2 cellular contexts compared by ENCODE assay signal in the genomic region with DNA sequence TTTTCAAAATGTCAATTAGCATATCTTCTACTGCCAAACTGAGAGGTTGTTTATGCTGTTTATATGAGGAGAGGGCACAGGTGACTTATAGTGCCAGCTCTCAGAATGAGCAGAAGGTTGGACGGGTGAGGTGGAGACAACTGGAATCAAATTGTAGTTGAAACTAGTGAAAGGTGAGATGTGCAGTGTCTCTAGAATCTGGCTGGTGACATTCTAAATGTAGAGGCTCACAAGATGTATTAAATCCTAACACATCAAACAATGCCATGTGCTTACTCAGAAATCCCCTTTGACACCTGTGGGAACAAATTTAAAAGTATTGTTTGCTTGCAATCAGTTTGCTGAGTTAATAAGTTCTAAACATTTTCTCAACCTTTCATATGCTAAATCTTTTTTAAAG.
TF ChIP-seq lines count a peak whose summit lies in the region.

No MANE protein-coding gene starts in this region.

TF ChIP-seq in A549, 52 proteins besides CTCF, POLR2A, EP300 and RAD21 (continued from another document):
- TF ChIP-seq, protein P1, sequence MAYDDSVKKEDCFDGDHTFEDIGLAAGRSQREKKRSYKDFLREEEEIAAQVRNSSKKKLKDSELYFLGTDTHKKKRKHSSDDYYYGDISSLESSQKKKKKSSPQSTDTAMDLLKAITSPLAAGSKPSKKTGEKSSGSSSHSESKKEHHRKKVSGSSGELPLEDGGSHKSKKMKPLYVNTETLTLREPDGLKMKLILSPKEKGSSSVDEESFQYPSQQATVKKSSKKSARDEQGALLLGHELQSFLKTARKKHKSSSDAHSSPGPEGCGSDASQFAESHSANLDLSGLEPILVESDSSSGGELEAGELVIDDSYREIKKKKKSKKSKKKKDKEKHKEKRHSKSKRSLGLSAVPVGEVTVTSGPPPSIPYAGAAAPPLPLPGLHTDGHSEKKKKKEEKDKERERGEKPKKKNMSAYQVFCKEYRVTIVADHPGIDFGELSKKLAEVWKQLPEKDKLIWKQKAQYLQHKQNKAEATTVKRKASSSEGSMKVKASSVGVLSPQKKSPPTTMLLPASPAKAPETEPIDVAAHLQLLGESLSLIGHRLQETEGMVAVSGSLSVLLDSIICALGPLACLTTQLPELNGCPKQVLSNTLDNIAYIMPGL (CRISPR knock-in tag; IDR thresholded peaks at IDR 0.05; ENCODE audit: borderline replicate concordance), result no peak
- TF ChIP-seq, protein P2, sequence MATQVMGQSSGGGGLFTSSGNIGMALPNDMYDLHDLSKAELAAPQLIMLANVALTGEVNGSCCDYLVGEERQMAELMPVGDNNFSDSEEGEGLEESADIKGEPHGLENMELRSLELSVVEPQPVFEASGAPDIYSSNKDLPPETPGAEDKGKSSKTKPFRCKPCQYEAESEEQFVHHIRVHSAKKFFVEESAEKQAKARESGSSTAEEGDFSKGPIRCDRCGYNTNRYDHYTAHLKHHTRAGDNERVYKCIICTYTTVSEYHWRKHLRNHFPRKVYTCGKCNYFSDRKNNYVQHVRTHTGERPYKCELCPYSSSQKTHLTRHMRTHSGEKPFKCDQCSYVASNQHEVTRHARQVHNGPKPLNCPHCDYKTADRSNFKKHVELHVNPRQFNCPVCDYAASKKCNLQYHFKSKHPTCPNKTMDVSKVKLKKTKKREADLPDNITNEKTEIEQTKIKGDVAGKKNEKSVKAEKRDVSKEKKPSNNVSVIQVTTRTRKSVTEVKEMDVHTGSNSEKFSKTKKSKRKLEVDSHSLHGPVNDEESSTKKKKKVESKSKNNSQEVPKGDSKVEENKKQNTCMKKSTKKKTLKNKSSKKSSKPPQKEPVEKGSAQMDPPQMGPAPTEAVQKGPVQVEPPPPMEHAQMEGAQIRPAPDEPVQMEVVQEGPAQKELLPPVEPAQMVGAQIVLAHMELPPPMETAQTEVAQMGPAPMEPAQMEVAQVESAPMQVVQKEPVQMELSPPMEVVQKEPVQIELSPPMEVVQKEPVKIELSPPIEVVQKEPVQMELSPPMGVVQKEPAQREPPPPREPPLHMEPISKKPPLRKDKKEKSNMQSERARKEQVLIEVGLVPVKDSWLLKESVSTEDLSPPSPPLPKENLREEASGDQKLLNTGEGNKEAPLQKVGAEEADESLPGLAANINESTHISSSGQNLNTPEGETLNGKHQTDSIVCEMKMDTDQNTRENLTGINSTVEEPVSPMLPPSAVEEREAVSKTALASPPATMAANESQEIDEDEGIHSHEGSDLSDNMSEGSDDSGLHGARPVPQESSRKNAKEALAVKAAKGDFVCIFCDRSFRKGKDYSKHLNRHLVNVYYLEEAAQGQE (IDR thresholded peaks at IDR 0.05), result no peak
- TF ChIP-seq ZSCAN20 (CRISPR knock-in tag; IDR thresholded peaks at IDR 0.05) (no peak), CHD2 (IDR thresholded peaks at IDR 0.05; ENCODE audit: low read length, partially characterized antibody) (no peak), BHLHE40 (IDR thresholded peaks at IDR 0.05; ENCODE audit: low read depth, low read length) (no peak), FOXS1 (CRISPR knock-in tag; IDR thresholded peaks at IDR 0.05) (no peak), GATA3 (IDR thresholded peaks at IDR 0.05; ENCODE audit: borderline replicate concordance) (no peak), JUNB (IDR thresholded peaks at IDR 0.05) (no peak), RFX5 (IDR thresholded peaks at IDR 0.05) (no peak), CBX8 (IDR thresholded peaks at IDR 0.05) (no peak)
- TF ChIP-seq, protein P3, sequence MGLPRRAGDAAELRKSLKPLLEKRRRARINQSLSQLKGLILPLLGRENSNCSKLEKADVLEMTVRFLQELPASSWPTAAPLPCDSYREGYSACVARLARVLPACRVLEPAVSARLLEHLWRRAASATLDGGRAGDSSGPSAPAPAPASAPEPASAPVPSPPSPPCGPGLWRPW (IDR thresholded peaks at IDR 0.05), result no peak
- TF ChIP-seq, protein P4, sequence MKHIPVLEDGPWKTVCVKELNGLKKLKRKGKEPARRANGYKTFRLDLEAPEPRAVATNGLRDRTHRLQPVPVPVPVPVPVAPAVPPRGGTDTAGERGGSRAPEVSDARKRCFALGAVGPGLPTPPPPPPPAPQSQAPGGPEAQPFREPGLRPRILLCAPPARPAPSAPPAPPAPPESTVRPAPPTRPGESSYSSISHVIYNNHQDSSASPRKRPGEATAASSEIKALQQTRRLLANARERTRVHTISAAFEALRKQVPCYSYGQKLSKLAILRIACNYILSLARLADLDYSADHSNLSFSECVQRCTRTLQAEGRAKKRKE (CRISPR knock-in tag; IDR thresholded peaks at IDR 0.05; ENCODE audit: low read depth), result no peak
TF ChIP-seq in A549: peak in this region for 0.

TF ChIP-seq in GM23338, 12 proteins besides CTCF, POLR2A, EP300 and RAD21 (continued from another document):
- TF ChIP-seq, protein P2 (IDR thresholded peaks at IDR 0.05; ENCODE audit: unreplicated experiment), result no peak
- TF ChIP-seq ZNF331 (CRISPR knock-in tag; IDR thresholded peaks at IDR 0.05; ENCODE audit: low read depth), result no peak
